In the genomic region with DNA sequence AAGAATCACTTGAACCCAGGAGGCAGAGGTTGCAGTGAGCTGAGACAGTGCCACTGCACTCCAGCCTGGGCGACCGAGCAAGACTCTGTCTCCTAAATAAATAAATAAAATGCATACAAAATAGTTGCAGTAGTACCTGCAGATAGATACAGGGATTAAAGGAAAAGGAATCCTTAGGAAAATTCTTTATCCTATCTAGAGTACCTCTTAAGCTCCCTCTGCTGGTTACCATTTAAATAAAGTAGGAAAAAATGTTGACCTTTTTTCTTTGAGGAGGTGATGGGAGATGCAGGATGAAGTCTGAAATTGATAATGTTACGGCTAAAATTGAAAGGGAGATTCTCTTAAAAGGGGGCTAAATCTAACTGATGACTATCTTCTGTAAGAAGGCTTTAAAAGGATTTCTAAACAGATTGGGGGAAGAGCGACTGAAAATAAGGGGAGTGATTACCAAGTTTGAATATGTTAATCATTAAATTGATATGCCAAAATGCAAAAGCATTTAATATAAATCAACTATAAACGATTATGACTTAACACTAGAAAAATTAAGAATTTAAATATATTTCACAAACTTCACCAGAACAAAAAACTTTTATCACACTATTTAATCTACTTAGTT, we compare ENCODE assay signal across 9 cellular contexts. TPM values are rescaled to one million over a fixed set of nuclear protein-coding genes. Genes with fewer than 3 reads are reported as not detected.
DNase-seq lines count a peak whose midpoint lies in the region; ATAC-seq, FAIRE-seq and TF ChIP-seq lines count a peak whose summit lies in the region.
"Had no signal": no experiment of that assay in that cellular context is flagged by ENCODE, and none has a peak within 500 bp of the region (broad histone marks: within the 10 kb centered on the region; RNA-seq: fewer than 3 reads in every experiment).

No MANE protein-coding gene starts in this region.

- H3K9me3 Mint-ChIP-seq in neural progenitor cell, result peaks cover 5% of the 10 kb centered on the region

- no peaks in the 10 kb centered on the region for H3K36me3 ChIP-seq in bronchial epithelial cell (ENCODE audit: control insufficient read depth, insufficient read depth, low read length)
- H3K36me3 ChIP-seq in neural progenitor cell, result peaks cover 24% of the 10 kb centered on the region

- peaks cover 23% of the 10 kb centered on the region for H3K36me3 Mint-ChIP-seq in neural progenitor cell

- TF ChIP-seq CTCF in GM10266 (IDR thresholded peaks at IDR 0.05; ENCODE audit: control insufficient read depth, insufficient read depth, low read depth, missing control alignments) (peak; percentile 1), bronchial epithelial cell (IDR thresholded peaks at IDR 0.05; ENCODE audit: insufficient read depth, low read length, severe bottlenecking) (peak; percentile 23), neural progenitor cell (IDR thresholded peaks at IDR 0.05) (peak; percentile 57)

- H3K4me1 Mint-ChIP-seq in neural progenitor cell, result no peaks in the 10 kb centered on the region

- H3K79me2 ChIP-seq in neural progenitor cell (ENCODE audit: low read depth), result peaks cover 18% of the 10 kb centered on the region

- H3F3A ChIP-seq in neural progenitor cell (ENCODE audit: low read depth), result no peaks in the 10 kb centered on the region

- DNase-seq in GM10266 (ENCODE audit: extremely low spot score) (no peak), NCI-H2196 treated with DMSO at 0.1 percent for 48 hours (lab: John Stamatoyannopoulos, UW; ENCODE audit: unreplicated experiment) (peak; percentile 3), bronchial epithelial cell (ENCODE audit: low read depth) (peak; percentile 33), neural progenitor cell (ENCODE audit: low spot score) (peak; percentile 39)
- DNase-seq in activated T-cell treated with anti-CD3 and anti-CD28 coated beads, Interleukin-2, amount 50 U/mL, for 1 hour, result no peak
- DNase-seq in activated naive CD4-positive, alpha-beta T cell treated with anti-CD3 and anti-CD28 coated beads, Interleukin-2, amount 50 U/mL, for 16 hours, result no peak
- DNase-seq: aorta had no signal

- H2AFZ ChIP-seq in neural progenitor cell (replicated peaks), result no peak overlapping the region

- H3K4me3 ChIP-seq in bronchial epithelial cell (ENCODE audit: low read depth, low read length) (no peak overlapping the region), neural progenitor cell (no peak overlapping the region)

- H3K9me3 ChIP-seq in neural progenitor cell (ENCODE audit: low read depth), result no peaks in the 10 kb centered on the region

- no peak overlapping the region for H3K27ac Mint-ChIP-seq in neural progenitor cell

- H3K27me3 Mint-ChIP-seq in neural progenitor cell (ENCODE audit: insufficient read depth, low read depth), result no peaks in the 10 kb centered on the region

- H3K4me3 Mint-ChIP-seq in neural progenitor cell, result no peak overlapping the region

- H3K4me1 ChIP-seq in neural progenitor cell, result no peaks in the 10 kb centered on the region

- H4K20me1 ChIP-seq in neural progenitor cell (ENCODE audit: low read depth), result peaks cover 3% of the 10 kb centered on the region

- H3K4me2 ChIP-seq in neural progenitor cell, result no peak overlapping the region

- no peak overlapping the region for H3K9ac ChIP-seq in neural progenitor cell

- no peaks in the 10 kb centered on the region for H3K27me3 ChIP-seq in bronchial epithelial cell (ENCODE audit: control insufficient read depth, insufficient read depth, low read length)
- no peaks in the 10 kb centered on the region for H3K27me3 ChIP-seq in neural progenitor cell

- no peak for ATAC-seq in HG02938 (IDR thresholded peaks at IDR 0.05; ENCODE audit: unreplicated experiment)
- no peak for ATAC-seq in HG03521 (IDR thresholded peaks at IDR 0.05; ENCODE audit: unreplicated experiment)

- FAIRE-seq in bronchial epithelial cell (lab: Jason Lieb, UNC), result no peak

- no peak overlapping the region for H3K27ac ChIP-seq in neural progenitor cell

RNA-seq across cellular contexts. Expression of gene C16orf87, which starts 29.4 kb away (rescaled TPM):
- total RNA-seq in bronchial epithelial cell (5.3 and 7.6 TPM in 2 replicates), neural progenitor cell (ENCODE audit: low replicate concordance) (40.9 and 66.7 TPM in 2 replicates)

RNA-seq across cellular contexts. Expression of gene MYLK3, which starts 53.4 kb away (rescaled TPM):
- total RNA-seq in bronchial epithelial cell (under 0.01 TPM in 1 of 2 replicates, not detected in the other), neural progenitor cell (ENCODE audit: low replicate concordance) (0.28 and 1.6 TPM in 2 replicates)

Comparison
In these comparisons a context has a peak if more than half of its experiments do, and no peak if none do; other contexts are left out.
1. DNase-seq: peak in NCI-H2196 treated with DMSO at 0.1 percent for 48 hours (single experiment), bronchial epithelial cell (single experiment) and neural progenitor cell (single experiment); none in GM10266 (single experiment), activated T-cell treated with anti-CD3 and anti-CD28 coated beads, Interleukin-2, amount 50 U/mL, for 1 hour (single experiment) and activated naive CD4-positive, alpha-beta T cell treated with anti-CD3 and anti-CD28 coated beads, Interleukin-2, amount 50 U/mL, for 16 hours (single experiment).
2. CTCF ChIP-seq: peak in every context shown above with its lines; median percentile 57 in neural progenitor cell; 23 in bronchial epithelial cell; 1 in GM10266.